In genomic region chr17:59669944-59670343, GRCh38 we compare ENCODE assay signal across 13 cellular contexts. TPM values are rescaled to one million over a fixed set of nuclear protein-coding genes. Genes with fewer than 3 reads are reported as not detected.
DNase-seq lines count a peak whose midpoint lies in the region; ATAC-seq lines count a peak whose summit lies in the region.
"Had no signal": no experiment of that assay in that cellular context is flagged by ENCODE, and none has a peak within 500 bp of the region (broad histone marks: within the 10 kb centered on the region; RNA-seq: fewer than 3 reads in every experiment).

No MANE protein-coding gene starts in this region.

- no peaks in the 10 kb centered on the region for H3K9me3 ChIP-seq in Karpas-422 (ENCODE audit: low read length)
- H3K9me3 ChIP-seq: HAP-1 had no signal

- peaks cover 87% of the 10 kb centered on the region for H3K36me3 ChIP-seq in Karpas-422 (ENCODE audit: insufficient read depth, low read length)

- no peaks in the 10 kb centered on the region for H4K20me1 ChIP-seq in Karpas-422 (ENCODE audit: insufficient read depth, low read depth, low read length)

- H3K9ac ChIP-seq in Karpas-422 (ENCODE audit: low read length): no peak overlapping the region

- DNase-seq in activated CD8-positive, alpha-beta memory T cell treated with anti-CD3 and anti-CD28 coated beads, Interleukin-2, amount 10 ng/mL, durations not matched to agents 7 days and 5 days: no peak
- DNase-seq in activated CD8-positive, alpha-beta memory T cell treated with anti-CD3 and anti-CD28 coated beads, Interleukin-2, amount 50 U/mL, for 48 hours: no peak
- no peak for DNase-seq in Karpas-422
- DNase-seq in effector memory CD8-positive, alpha-beta T cell: no peak
- no peak for DNase-seq in stimulated activated naive B cell treated with anti-CD40 and anti-IgM and Interleukin-4, amounts not matched to agents 10 μg/mL and 1 μg/mL and 100 μg/mL, for 72 hours
- no peak for DNase-seq in central memory CD4-positive, alpha-beta T cell
- DNase-seq: DND-41, glutamatergic neuron, NCI-H1105, nephron progenitor cell had no signal

- H3K79me2 ChIP-seq in Karpas-422 (ENCODE audit: low read length): peaks cover 84% of the 10 kb centered on the region

- H3K27ac ChIP-seq in Karpas-422 (ENCODE audit: low read length): peak overlapping the region; percentile 73

- no peak overlapping the region for H3K4me3 Mint-ChIP-seq in activated CD8-positive, alpha-beta memory T cell treated with anti-CD3 and anti-CD28 coated beads, Interleukin-2, amount 10 ng/mL, durations not matched to agents 7 days and 5 days
- H3K4me3 Mint-ChIP-seq in effector memory CD8-positive, alpha-beta T cell: no peak overlapping the region
- H3K4me3 Mint-ChIP-seq in stimulated activated naive B cell treated with anti-CD40 and anti-IgM and Interleukin-4, amounts not matched to agents 10 μg/mL and 1 μg/mL and 100 μg/mL, for 72 hours: peak overlapping the region in 1 of 2 donors; percentile 48
- H3K4me3 Mint-ChIP-seq: nephron progenitor cell had no signal

- no peaks in the 10 kb centered on the region for H3K27me3 Mint-ChIP-seq in activated CD8-positive, alpha-beta memory T cell treated with anti-CD3 and anti-CD28 coated beads, Interleukin-2, amount 10 ng/mL, durations not matched to agents 7 days and 5 days
- H3K27me3 Mint-ChIP-seq in effector memory CD8-positive, alpha-beta T cell: no peaks in the 10 kb centered on the region
- no peaks in the 10 kb centered on the region for H3K27me3 Mint-ChIP-seq in stimulated activated naive B cell treated with anti-CD40 and anti-IgM and Interleukin-4, amounts not matched to agents 10 μg/mL and 1 μg/mL and 100 μg/mL, for 72 hours

- H3K36me3 Mint-ChIP-seq in activated CD8-positive, alpha-beta memory T cell treated with anti-CD3 and anti-CD28 coated beads, Interleukin-2, amount 10 ng/mL, durations not matched to agents 7 days and 5 days: peaks cover 50% of the 10 kb centered on the region
- H3K36me3 Mint-ChIP-seq in effector memory CD8-positive, alpha-beta T cell (ENCODE audit: insufficient read depth): peaks cover 63% of the 10 kb centered on the region
- H3K36me3 Mint-ChIP-seq in stimulated activated naive B cell treated with anti-CD40 and anti-IgM and Interleukin-4, amounts not matched to agents 10 μg/mL and 1 μg/mL and 100 μg/mL, for 72 hours: peaks cover 27 to 32% of the 10 kb centered on the region in 2 donors

- H3K9me3 Mint-ChIP-seq in activated CD8-positive, alpha-beta memory T cell treated with anti-CD3 and anti-CD28 coated beads, Interleukin-2, amount 10 ng/mL, durations not matched to agents 7 days and 5 days (ENCODE audit: low read depth): no peaks in the 10 kb centered on the region
- no peaks in the 10 kb centered on the region for H3K9me3 Mint-ChIP-seq in effector memory CD8-positive, alpha-beta T cell
- H3K9me3 Mint-ChIP-seq in stimulated activated naive B cell treated with anti-CD40 and anti-IgM and Interleukin-4, amounts not matched to agents 10 μg/mL and 1 μg/mL and 100 μg/mL, for 72 hours: no peaks in the 10 kb centered on the region
- H3K9me3 Mint-ChIP-seq: nephron progenitor cell had no signal

- no peak overlapping the region for H3K4me3 ChIP-seq in Karpas-422 (ENCODE audit: low read length)
- H3K4me3 ChIP-seq: HAP-1 had no signal

- H3K4me1 ChIP-seq in Karpas-422 (ENCODE audit: low read length): peaks cover 80% of the 10 kb centered on the region

- H3K4me2 ChIP-seq in Karpas-422 (ENCODE audit: low read depth, low read length, poor library complexity, severe bottlenecking): no peak overlapping the region

- no peak for ATAC-seq in activated CD8-positive, alpha-beta memory T cell treated with anti-CD3 and anti-CD28 coated beads, Interleukin-2, amount 10 ng/mL, durations not matched to agents 7 days and 5 days
- no peak for ATAC-seq in effector memory CD8-positive, alpha-beta T cell (replicated peaks)
- peak; percentile 55 to 68 for ATAC-seq in stimulated activated naive B cell treated with anti-CD40 and anti-IgM and Interleukin-4, amounts not matched to agents 10 μg/mL and 1 μg/mL and 100 μg/mL, for 72 hours (replicated peaks)
- ATAC-seq in HG03457 (IDR thresholded peaks at IDR 0.05; ENCODE audit: unreplicated experiment): no peak
- ATAC-seq in GM18867 (IDR thresholded peaks at IDR 0.05; ENCODE audit: unreplicated experiment): no peak

- CTCF ChIA-PET in activated CD8-positive, alpha-beta memory T cell treated with anti-CD3 and anti-CD28 coated beads, Interleukin-2, amount 10 ng/mL, durations not matched to agents 7 days and 5 days (lab: Charles Lee): interaction anchor here (1.4 to 2.0 kb wide), 2 partner anchors 10 to 14 kb away, joined by 3 to 8 read pairs; no protein-coding TSS in a partner anchor

- H3K27ac Mint-ChIP-seq in activated CD8-positive, alpha-beta memory T cell treated with anti-CD3 and anti-CD28 coated beads, Interleukin-2, amount 10 ng/mL, durations not matched to agents 7 days and 5 days: peak overlapping the region; percentile 43
- peak overlapping the region; percentile 59 to 79 for H3K27ac Mint-ChIP-seq in effector memory CD8-positive, alpha-beta T cell
- peak overlapping the region; percentile 89 for H3K27ac Mint-ChIP-seq in stimulated activated naive B cell treated with anti-CD40 and anti-IgM and Interleukin-4, amounts not matched to agents 10 μg/mL and 1 μg/mL and 100 μg/mL, for 72 hours

- H3K27me3 ChIP-seq in Karpas-422 (ENCODE audit: low read length): no peaks in the 10 kb centered on the region

- H3K4me1 Mint-ChIP-seq in activated CD8-positive, alpha-beta memory T cell treated with anti-CD3 and anti-CD28 coated beads, Interleukin-2, amount 10 ng/mL, durations not matched to agents 7 days and 5 days: peaks cover 29% of the 10 kb centered on the region
- H3K4me1 Mint-ChIP-seq in effector memory CD8-positive, alpha-beta T cell (ENCODE audit: low read depth in 2 of 2): peaks cover 4 to 5% of the 10 kb centered on the region in 2 donors
- H3K4me1 Mint-ChIP-seq in stimulated activated naive B cell treated with anti-CD40 and anti-IgM and Interleukin-4, amounts not matched to agents 10 μg/mL and 1 μg/mL and 100 μg/mL, for 72 hours: peaks cover 22 to 68% of the 10 kb centered on the region in 2 donors
- H3K4me1 Mint-ChIP-seq: nephron progenitor cell had no signal

- no peaks in the 10 kb centered on the region for H3K9me2 ChIP-seq in Karpas-422 (replicated peaks; ENCODE audit: insufficient read depth, low read length)

- H2AFZ ChIP-seq in Karpas-422 (ENCODE audit: low read length): no peak overlapping the region

RNA-seq across cellular contexts. Expression of gene PTRH2, which starts 37.3 kb away (rescaled TPM):
- total RNA-seq in activated CD8-positive, alpha-beta memory T cell treated with anti-CD3 and anti-CD28 coated beads, Interleukin-2, amount 10 ng/mL, durations not matched to agents 7 days and 5 days: 10 to 100 TPM; 28.2 to 37.8 TPM
- 48.0 and 51.6 TPM in 2 replicates for total RNA-seq in Karpas-422 (2014; rRNA removed; shearing (Covaris generic); ENCODE audit: low replicate concordance)

RNA-seq across cellular contexts. Expression of gene VMP1, which starts 37.5 kb away (rescaled TPM):
- 100 to 1,000 TPM; 279 to 396 TPM for total RNA-seq in activated CD8-positive, alpha-beta memory T cell treated with anti-CD3 and anti-CD28 coated beads, Interleukin-2, amount 10 ng/mL, durations not matched to agents 7 days and 5 days
- total RNA-seq in Karpas-422 (2014; rRNA removed; shearing (Covaris generic); ENCODE audit: low replicate concordance): 34.3 and 69.4 TPM in 2 replicates

RNA-seq across cellular contexts. Expression of gene CLTC, which starts 50.2 kb away (rescaled TPM):
- 100 to 1,000 TPM; 126 to 162 TPM for total RNA-seq in activated CD8-positive, alpha-beta memory T cell treated with anti-CD3 and anti-CD28 coated beads, Interleukin-2, amount 10 ng/mL, durations not matched to agents 7 days and 5 days
- total RNA-seq in Karpas-422 (2014; rRNA removed; shearing (Covaris generic); ENCODE audit: low replicate concordance): 85.0 and 162 TPM in 2 replicates

Comparison
In these comparisons a context has a peak if more than half of its experiments do, and no peak if none do; other contexts are left out.
1. ATAC-seq: peak in stimulated activated naive B cell treated with anti-CD40 and anti-IgM and Interleukin-4, amounts not matched to agents 10 μg/mL and 1 μg/mL and 100 μg/mL, for 72 hours (2 of 2); none in activated CD8-positive, alpha-beta memory T cell treated with anti-CD3 and anti-CD28 coated beads, Interleukin-2, amount 10 ng/mL, durations not matched to agents 7 days and 5 days (single experiment), effector memory CD8-positive, alpha-beta T cell (single experiment), HG03457 (single experiment) and GM18867 (single experiment).
2. Peak in every context shown above with its lines, with median percentiles within 50 percentile points of each other: H3K27ac Mint-ChIP-seq.